Comparison of ENCODE assay signal across 1 cellular context in genomic region chr19:42216653-42217521, GRCh38.
A peak's percentile ranks its signal among the peaks of the same experiment; 100 is the strongest.
TF ChIP-seq lines count a peak whose summit lies in the region.

No MANE protein-coding gene starts in this region.

TF ChIP-seq in HCT116, 20 proteins besides CTCF, POLR2A, EP300 and RAD21 (continued from another document):
- no peak for TF ChIP-seq EGR1 (IDR thresholded peaks at IDR 0.05; ENCODE audit: low read depth)
- no peak for TF ChIP-seq SRF (IDR thresholded peaks at IDR 0.05; ENCODE audit: low read depth)
- TF ChIP-seq MAX (IDR thresholded peaks at IDR 0.05), result peak; percentile 22; the same call in 1 of the 2 replicates
- TF ChIP-seq TCF7L2 (IDR thresholded peaks at IDR 0.05; ENCODE audit: borderline replicate concordance, extremely low read depth, insufficient read depth, insufficient read length), result peak; percentile 15
- TF ChIP-seq ELF1 (IDR thresholded peaks at IDR 0.05; ENCODE audit: borderline replicate concordance, low read depth), result no peak
- TF ChIP-seq CBX3 (IDR thresholded peaks at IDR 0.05; ENCODE audit: low read depth), result no peak
- peak; percentile 60; the same call in 1 of the 2 replicates for TF ChIP-seq ZFX (IDR thresholded peaks at IDR 0.05)
- TF ChIP-seq JUND (IDR thresholded peaks at IDR 0.05), result no peak
- no peak for TF ChIP-seq ATF3 (IDR thresholded peaks at IDR 0.05)
- no peak for TF ChIP-seq CEBPB (IDR thresholded peaks at IDR 0.05; ENCODE audit: low read depth)
- TF ChIP-seq REST (IDR thresholded peaks at IDR 0.05; ENCODE audit: low read depth), result no peak
